ENCODE assay signal across 1 cellular context in genomic region chr5:43043400-43043756, GRCh38.
TF ChIP-seq lines count a peak whose summit lies in the region.

No MANE protein-coding gene starts in this region.

TF ChIP-seq in K562, 482 proteins besides CTCF, POLR2A, EP300 and RAD21 (continued from another document):
- TF ChIP-seq ATF4 (CRISPR knock-in tag; IDR thresholded peaks at IDR 0.05) (no peak), MITF (IDR thresholded peaks at IDR 0.05) (0 out of 2 replicates have a peak, but pooled peaks have one; percentile 6), SP1 (CRISPR knock-in tag; IDR thresholded peaks at IDR 0.05) (no peak)
